Comparison of ENCODE assay signal across 9 cellular contexts in the genomic region with DNA sequence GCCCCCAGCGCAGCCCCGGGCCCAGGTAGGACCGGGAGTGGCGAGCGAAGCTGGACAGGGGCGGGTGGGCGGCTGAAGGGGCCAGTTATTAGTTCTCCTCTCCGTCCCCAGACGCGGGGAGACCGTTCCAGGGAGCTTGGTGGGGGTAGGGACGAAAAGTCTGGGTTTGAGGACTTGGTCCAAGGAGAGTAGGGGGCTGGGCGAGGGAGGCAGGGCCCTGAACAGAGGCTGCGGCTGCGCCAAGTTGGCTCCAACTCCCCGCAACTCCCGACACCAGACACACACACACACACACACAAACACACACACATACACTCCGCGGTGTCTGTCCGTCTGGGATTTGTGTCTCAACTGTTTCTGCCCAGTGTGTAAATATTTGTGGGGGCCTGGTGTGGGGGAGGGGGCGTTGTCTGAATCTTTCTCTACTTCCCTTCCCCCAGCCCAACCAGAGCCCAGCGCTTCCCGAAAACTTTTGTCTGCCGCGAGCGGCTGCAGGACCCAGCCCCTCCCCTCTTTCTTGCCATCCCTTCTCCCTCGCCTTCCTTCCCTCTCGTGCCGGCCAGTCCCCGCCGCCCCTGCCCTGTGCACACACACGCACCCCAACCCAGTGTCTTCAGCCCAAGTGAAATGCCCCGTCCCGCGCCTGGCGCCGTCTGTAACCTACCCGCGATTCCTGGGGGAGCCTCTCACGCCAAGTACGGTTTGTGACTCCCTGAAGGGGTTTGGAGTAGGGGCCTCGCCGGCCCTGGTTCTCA. TPM values are rescaled to one million over a fixed set of nuclear protein-coding genes. Genes with fewer than 3 reads are reported as not detected.
DNase-seq lines count a peak whose midpoint lies in the region; ATAC-seq and TF ChIP-seq lines count a peak whose summit lies in the region.
"Had no signal": no experiment of that assay in that cellular context is flagged by ENCODE, and none has a peak within 500 bp of the region (broad histone marks: within the 10 kb centered on the region; RNA-seq: fewer than 3 reads in every experiment).

No MANE protein-coding gene starts in this region.

- TF ChIP-seq CTCF in BE2C (IDR thresholded peaks at IDR 0.05; ENCODE audit: low read depth, low read length) (no peak), heart left ventricle (IDR thresholded peaks at IDR 0.05) (no peak), omental fat pad (IDR thresholded peaks at IDR 0.05) (no peak)

- H3K36me3 ChIP-seq in BE2C (no peaks in the 10 kb centered on the region), heart left ventricle (no peaks in the 10 kb centered on the region)

- H3K27ac ChIP-seq in heart left ventricle = peak overlapping the region in 5 of 12 donors; percentile 6 to 58 (median 46)

- peaks cover 26% of the 10 kb centered on the region for H3K27me3 ChIP-seq in BE2C
- peaks cover 12 to 34% (median 28%) of the 10 kb centered on the region in 9 donors for H3K27me3 ChIP-seq in heart left ventricle

- no peak for TF ChIP-seq POLR2A in heart left ventricle (IDR thresholded peaks at IDR 0.05)

- H3K4me3 ChIP-seq in BE2C (ENCODE audit: low read depth, low read length) = peak overlapping the region; percentile 60
- peak overlapping the region; percentile 1 to 64 (median 50) for H3K4me3 ChIP-seq in heart left ventricle

- DNase-seq in BE2C (no peak), UCSD-AML1 (lab: John Stamatoyannopoulos, UW; ENCODE audit: unreplicated experiment) (peak; percentile 50), heart left ventricle (peak in 2 of 5 donors; percentile 25 to 56), omental fat pad (ENCODE audit: low spot score) (no peak), D341Med (ENCODE audit: low spot score) (no peak), NCI-H1092 treated with DMSO at 0.1 percent for 48 hours (lab: John Stamatoyannopoulos, UW) (no peak), GM03348 (ENCODE audit: low spot score) (no peak)
- DNase-seq: Caco-2 had no signal

- intact Hi-C loops in heart left ventricle (cut with DNase I) = no loop called here

- H3K4me1 ChIP-seq in BE2C = peaks cover 7% of the 10 kb centered on the region; the same call in 1 of the 2 replicates
- peaks cover 4 to 30% (median 20%) of the 10 kb centered on the region in 12 donors for H3K4me1 ChIP-seq in heart left ventricle
- H3K4me1 ChIP-seq: Caco-2 had no signal

- H3K9me3 ChIP-seq in BE2C (no peaks in the 10 kb centered on the region), heart left ventricle (no peaks in the 10 kb centered on the region)
- H3K9me3 ChIP-seq: Caco-2 had no signal

- peak in 2 of 4 donors; percentile 22 to 28 for ATAC-seq in heart left ventricle
- peak; percentile 6 for ATAC-seq in omental fat pad (ENCODE audit: low FRiP score)
- no peak for ATAC-seq in activated CD4-positive, CD25-positive, alpha-beta regulatory T cell treated with anti-CD3 and anti-CD28 coated beads, Interleukin-2, amount 50 U/mL, for 24 hours

- 11 to 24% (median 15%) methylated on average over 36 to 43 of the region's 43 CpGs for whole genome bisulfite sequencing in heart left ventricle, 4 donors

RNA-seq across cellular contexts. Expression of gene MDFI, which starts 0.7 kb away (rescaled TPM):
- polyA plus RNA-seq in BE2C (2012; ENCODE audit: insufficient read depth, insufficient read length, low read depth) = 3.7 TPM
- 1 to 10 TPM in 6 of 9 donors, under 1 TPM in 3; 0.35 to 9.3 (median 2.2) TPM for total RNA-seq in heart left ventricle
- 1 to 10 TPM in 1 of 2 donors, under 1 TPM in 1; 0.76 to 2.9 TPM for polyA plus RNA-seq in heart left ventricle
- total RNA-seq in omental fat pad = 100 to 1,000 TPM in 1 of 4 donors, 10 to 100 TPM in 3; 24.3 to 120 (median 45.3) TPM
- total RNA-seq: Caco-2 had no signal
